ENCODE assay signal across 10 cellular contexts in genomic region chr13:46382224-46382623, GRCh38. TPM values are rescaled to one million over a fixed set of nuclear protein-coding genes. Genes with fewer than 3 reads are reported as not detected.
A peak's percentile ranks its signal among the peaks of the same experiment; 100 is the strongest.
DNase-seq lines count a peak whose midpoint lies in the region; ATAC-seq and TF ChIP-seq lines count a peak whose summit lies in the region.
"Had no signal": no experiment of that assay in that cellular context is flagged by ENCODE, and none has a peak within 500 bp of the region (broad histone marks: within the 10 kb centered on the region; RNA-seq: fewer than 3 reads in every experiment).

No MANE protein-coding gene starts in this region.

- peak; percentile 32 for ATAC-seq in GM21390 (IDR thresholded peaks at IDR 0.05; ENCODE audit: unreplicated experiment)
- peak; percentile 42 for ATAC-seq in HG03135 (IDR thresholded peaks at IDR 0.05; ENCODE audit: unreplicated experiment)

- H3K4me1 Mint-ChIP-seq in endothelial cell (ENCODE audit: unreplicated experiment): peaks cover 2% of the 10 kb centered on the region
- peaks cover 1 to 9% (median 4%) of the 10 kb centered on the region in 4 donors for H3K4me1 Mint-ChIP-seq in CD4-positive, alpha-beta memory T cell

- H3K27ac ChIP-seq in CD4-positive, alpha-beta memory T cell (ENCODE audit: low read depth, low read length): no peak overlapping the region
- H3K27ac ChIP-seq: cardiac muscle cell had no signal

- CTCF ChIA-PET in CD4-positive, alpha-beta memory T cell (lab: Charles Lee; ENCODE audit: partially characterized antibody): no interaction called here

- DNase-seq in GM12865 (ENCODE audit: low read depth): peak; percentile 36
- DNase-seq in OCI-M1 (lab: John Stamatoyannopoulos, UW): peak; percentile 77
- DNase-seq in HuH-7 (ENCODE audit: low spot score): no peak
- no peak for DNase-seq in SHP77 (lab: John Stamatoyannopoulos, UW)
- DNase-seq in endothelial cell (ENCODE audit: low spot score): no peak
- DNase-seq in CD4-positive, alpha-beta memory T cell: no peak
- DNase-seq: midbrain had no signal

- H3K9me3 ChIP-seq in CD4-positive, alpha-beta memory T cell (ENCODE audit: control insufficient read depth in 1 of 2, low read length in 2 of 2): no peaks in the 10 kb centered on the region

- no peak overlapping the region for H3K4me3 ChIP-seq in GM12865 (ENCODE audit: low read depth, low read length)
- no peak overlapping the region for H3K4me3 ChIP-seq in CD4-positive, alpha-beta memory T cell (ENCODE audit: low read length in 2 of 2)
- H3K4me3 ChIP-seq: cardiac muscle cell had no signal

- H3K9me3 Mint-ChIP-seq in endothelial cell (ENCODE audit: unreplicated experiment): no peaks in the 10 kb centered on the region
- H3K9me3 Mint-ChIP-seq in CD4-positive, alpha-beta memory T cell: peaks cover 0 to 2% (median 0%) of the 10 kb centered on the region in 8 donors

- peaks cover 8% of the 10 kb centered on the region for H3K27me3 ChIP-seq in CD4-positive, alpha-beta memory T cell (ENCODE audit: insufficient read depth, low read length)

- intact Hi-C loops in CD4-positive, alpha-beta memory T cell (cut with micrococcal nuclease): no loop called here

- no peak overlapping the region for H3K27ac Mint-ChIP-seq in endothelial cell (ENCODE audit: unreplicated experiment)
- H3K27ac Mint-ChIP-seq in CD4-positive, alpha-beta memory T cell: no peak overlapping the region

- no peaks in the 10 kb centered on the region for H3K4me1 ChIP-seq in CD4-positive, alpha-beta memory T cell (ENCODE audit: insufficient read depth, low read length)

- H3K36me3 Mint-ChIP-seq in endothelial cell (ENCODE audit: low read depth, unreplicated experiment): no peaks in the 10 kb centered on the region
- no peaks in the 10 kb centered on the region for H3K36me3 Mint-ChIP-seq in CD4-positive, alpha-beta memory T cell

- H3K27me3 Mint-ChIP-seq in endothelial cell (ENCODE audit: unreplicated experiment): peaks cover 3% of the 10 kb centered on the region
- H3K27me3 Mint-ChIP-seq in CD4-positive, alpha-beta memory T cell: peaks cover 23 to 28% of the 10 kb centered on the region in 2 donors

- TF ChIP-seq CTCF in GM12865 (IDR thresholded peaks at IDR 0.05; ENCODE audit: insufficient read depth, low read depth, low read length, missing control alignments) (no peak), endothelial cell (IDR thresholded peaks at IDR 0.05; ENCODE audit: unreplicated experiment) (no peak)

- H3K36me3 ChIP-seq in CD4-positive, alpha-beta memory T cell (ENCODE audit: insufficient read depth, low read length): no peaks in the 10 kb centered on the region
- H3K36me3 ChIP-seq: cardiac muscle cell had no signal

- H3K4me3 Mint-ChIP-seq in endothelial cell (ENCODE audit: unreplicated experiment): no peak overlapping the region
- H3K4me3 Mint-ChIP-seq in CD4-positive, alpha-beta memory T cell: no peak overlapping the region

- POLR2A ChIA-PET in CD4-positive, alpha-beta memory T cell (lab: Charles Lee; ENCODE audit: partially characterized antibody): no interaction called here

RNA-seq across cellular contexts. Expression of gene RUBCNL, which starts 4.8 kb away (rescaled TPM):
- 0.31 TPM for total RNA-seq in endothelial cell (ENCODE audit: unreplicated experiment)
- total RNA-seq in CD4-positive, alpha-beta memory T cell: not detected
- polyA plus RNA-seq in CD4-positive, alpha-beta memory T cell: under 1 TPM; 0.30 to 0.60 TPM

Comparison
In these comparisons a context has a peak if more than half of its experiments do, and no peak if none do; other contexts are left out.
1. DNase-seq: peak in GM12865 (single experiment) and OCI-M1 (single experiment); none in HuH-7 (single experiment), SHP77 (0 of 2), endothelial cell (single experiment) and CD4-positive, alpha-beta memory T cell (0 of 5).